Comparison of ENCODE assay signal across 16 cellular contexts in genomic region chr6:29797120-29797519, GRCh38. TPM values are rescaled to one million over a fixed set of nuclear protein-coding genes. Genes with fewer than 3 reads are reported as not detected.
DNase-seq lines count a peak whose midpoint lies in the region; ATAC-seq and TF ChIP-seq lines count a peak whose summit lies in the region.
"Had no signal": no experiment of that assay in that cellular context is flagged by ENCODE, and none has a peak within 500 bp of the region (broad histone marks: within the 10 kb centered on the region; RNA-seq: fewer than 3 reads in every experiment).

No MANE protein-coding gene starts in this region.

- H4K20me1 ChIP-seq in fibroblast of lung (ENCODE audit: control insufficient read depth, extremely low read depth, insufficient read depth, low read length) = no peaks in the 10 kb centered on the region

- peak overlapping the region; percentile 16 for H3K27ac ChIP-seq in fibroblast of lung (ENCODE audit: insufficient read depth, low read length)
- H3K27ac ChIP-seq: Peyer's patch had no signal

- no peak overlapping the region for H3K9ac ChIP-seq in fibroblast of lung (ENCODE audit: insufficient read depth, low read length)

- no peaks in the 10 kb centered on the region for H3K36me3 ChIP-seq in fibroblast of lung (ENCODE audit: control insufficient read depth, insufficient read depth, low read length)
- H3K36me3 ChIP-seq: Peyer's patch had no signal

- no peak for ATAC-seq in GM18511 (IDR thresholded peaks at IDR 0.05; ENCODE audit: unreplicated experiment)

- no peak overlapping the region for H3K4me2 ChIP-seq in fibroblast of lung (ENCODE audit: extremely low read depth, insufficient read depth, low read length)

- peaks cover 7% of the 10 kb centered on the region for H3K27me3 ChIP-seq in fibroblast of lung (ENCODE audit: control insufficient read depth, insufficient read depth, low read length)
- H3K27me3 ChIP-seq: Peyer's patch had no signal

- peak; percentile 64 for DNase-seq in HCEC 1CT
- peak; percentile 77 for DNase-seq in RPMI7951 (ENCODE audit: low read depth)
- DNase-seq in fibroblast of lung (ENCODE audit: low read depth in 2 of 2) = peak; percentile 2 to 34
- DNase-seq in skeletal muscle cell (ENCODE audit: low read depth) = peak; percentile 78
- no peak for DNase-seq in DMS153 (lab: John Stamatoyannopoulos, UW)
- DNase-seq in ACHN = no peak
- no peak for DNase-seq in activated CD8-positive, alpha-beta memory T cell treated with anti-CD3 and anti-CD28 coated beads, Interleukin-2, amount 50 U/mL, for 48 hours
- DNase-seq: activated CD8-positive, alpha-beta memory T cell treated with anti-CD3 and anti-CD28 coated beads for 24 hours; glutamatergic neuron; NCI-H1092 treated with DMSO at 0.1 percent for 48 hours; NCI-H510A treated with DMSO at 0.1 percent for 48 hours; Peyer's patch; stimulated activated CD4-positive, alpha-beta T cell treated with anti-CD3 and anti-CD28 coated beads, Interleukin-15, amount 100 ng/mL, for 24 hours had no signal

- in situ Hi-C loops in ACHN (cut with HindIII; ENCODE audit: low pct_ligation_motif_present, low pct_unique_long_range_greater_than_20kb, low sequenced_read_pairs) = no loop called here

- TF ChIP-seq CTCF in fibroblast of lung (conservative IDR thresholded peaks at IDR 0.05 in 1 of 2, IDR thresholded peaks at IDR 0.05 in 1 of 2; ENCODE audit: low read depth in 1 of 2, low read length in 2 of 2) = no peak

- no peaks in the 10 kb centered on the region for H3K9me3 ChIP-seq in fibroblast of lung (ENCODE audit: control insufficient read depth, insufficient read depth, low read depth, low read length)
- H3K9me3 ChIP-seq: Peyer's patch had no signal

- no peaks in the 10 kb centered on the region for H3K4me1 ChIP-seq in fibroblast of lung (ENCODE audit: control insufficient read depth, extremely low read depth, insufficient read depth, low read length)

- no peak overlapping the region for H2AFZ ChIP-seq in fibroblast of lung (ENCODE audit: low read length)

- H3K4me3 ChIP-seq in fibroblast of lung (replicated peaks in 1 of 4; ENCODE audit: control extremely low read depth in 1 of 4, insufficient read depth in 1 of 4, low read depth in 3 of 4, low read length in 4 of 4) = no peak overlapping the region
- no peak overlapping the region for H3K4me3 ChIP-seq in skeletal muscle cell (ENCODE audit: low read depth, low read length)
- H3K4me3 ChIP-seq: Peyer's patch had no signal

- no peaks in the 10 kb centered on the region for H3K79me2 ChIP-seq in fibroblast of lung (ENCODE audit: control insufficient read depth, insufficient read depth, low read length)

RNA-seq across cellular contexts. Expression of gene HLA-G, which starts 30.5 kb away (rescaled TPM):
- total RNA-seq in RPMI7951 (2014; rRNA removed; shearing (Covaris generic)) = not detected in 2 replicates
- not detected in 2 replicates for total RNA-seq in fibroblast of lung
- polyA plus RNA-seq in fibroblast of lung = 0.23 and 0.24 TPM in 2 replicates
- polyA plus RNA-seq in fibroblast of lung (2012) = 0.10 TPM in 1 of 2 replicates, not detected in the other
- polyA minus RNA-seq in fibroblast of lung (ENCODE audit: low replicate concordance) = not detected in 2 replicates
- total RNA-seq: liver, omental fat pad had no signal

Comparison
In these comparisons a context has a peak if more than half of its experiments do, and no peak if none do; other contexts are left out.
1. DNase-seq: peak in HCEC 1CT (single experiment), RPMI7951 (single experiment), fibroblast of lung (2 of 2) and skeletal muscle cell (single experiment); none in DMS153 (single experiment), ACHN (single experiment) and activated CD8-positive, alpha-beta memory T cell treated with anti-CD3 and anti-CD28 coated beads, Interleukin-2, amount 50 U/mL, for 48 hours (single experiment).